Comparison of ENCODE assay signal across 13 cellular contexts in the genomic region with DNA sequence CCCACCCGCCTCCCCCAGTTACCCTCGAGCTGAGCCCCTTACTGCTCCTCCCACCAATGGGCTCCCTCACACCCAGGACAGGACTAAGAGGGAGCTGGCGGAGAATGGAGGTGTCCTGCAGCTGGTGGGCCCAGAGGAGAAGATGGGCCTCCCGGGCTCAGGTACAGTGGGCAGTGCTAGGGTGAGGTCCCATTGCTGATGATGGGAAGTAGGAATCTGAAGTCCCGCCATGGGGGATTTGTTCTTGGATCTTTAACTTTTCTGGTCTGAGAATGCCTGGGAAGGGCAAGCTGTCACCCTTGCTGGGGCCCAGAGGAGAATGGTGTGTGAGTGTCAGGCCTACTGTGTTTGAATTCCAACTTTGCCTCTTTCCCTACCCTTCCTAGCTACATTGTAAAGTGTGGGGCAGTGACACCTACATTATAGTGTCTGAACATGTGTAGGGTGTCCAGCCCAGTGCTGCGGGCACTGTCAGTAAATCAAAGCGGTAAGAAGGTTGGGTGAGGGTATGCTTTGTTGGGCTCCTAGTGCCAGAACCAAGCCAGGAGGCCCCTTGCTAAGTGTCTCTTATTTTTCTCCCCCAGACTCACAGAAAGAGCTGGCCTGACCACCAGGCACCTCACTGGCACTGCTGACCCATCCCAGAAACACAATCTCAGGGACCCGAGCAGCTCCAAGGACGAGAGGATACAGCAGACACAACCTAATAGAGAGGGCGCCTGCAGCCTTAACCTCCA. TPM values are rescaled to one million over a fixed set of nuclear protein-coding genes. Genes with fewer than 3 reads are reported as not detected.
DNase-seq lines count a peak whose midpoint lies in the region; ATAC-seq and TF ChIP-seq lines count a peak whose summit lies in the region.
"Had no signal": no experiment of that assay in that cellular context is flagged by ENCODE, and none has a peak within 500 bp of the region (broad histone marks: within the 10 kb centered on the region; RNA-seq: fewer than 3 reads in every experiment).

No MANE protein-coding gene starts in this region.

- intact Hi-C loops in MCF 10A (cut with micrococcal nuclease): loop anchor here (1.0 to 5.0 kb wide), 4 partner anchors 31 to 371 kb away; a partner anchor contains a TSS
- intact Hi-C loops in mammary epithelial cell (cut with micrococcal nuclease): loop anchor here (1.0 to 5.0 kb wide), 9 partner anchors 30 to 372 kb away; a partner anchor contains a TSS
- intact Hi-C loops in spleen (cut with DNase I; ENCODE audit: low total_unique reads): loop anchor here (5.0 kb wide), 1 partner anchor 60 kb away; no protein-coding TSS in a partner anchor
- intact Hi-C loops in activated CD4-positive, alpha-beta memory T cell treated with anti-CD3 and anti-CD28 coated beads for 36 hours (cut with micrococcal nuclease): loop anchor here (1.0 to 2.0 kb wide), 2 partner anchors 60 to 252 kb away; no protein-coding TSS in a partner anchor

- dilution Hi-C loops in mammary epithelial cell (cut with HindIII; ENCODE audit: low sequenced_read_pairs): no loop called here

- H3K36me3 Mint-ChIP-seq in MCF 10A (ENCODE audit: insufficient read depth, unreplicated experiment) (peaks cover 70% of the 10 kb centered on the region), glutamatergic neuron (ENCODE audit: unreplicated experiment) (no peaks in the 10 kb centered on the region)
- H3K36me3 Mint-ChIP-seq in activated CD4-positive, alpha-beta memory T cell treated with anti-CD3 and anti-CD28 coated beads for 36 hours: peaks cover 20% of the 10 kb centered on the region

- TF ChIP-seq CTCF in MCF 10A (IDR thresholded peaks at IDR 0.05; ENCODE audit: unreplicated experiment) (no peak), mammary epithelial cell (conservative IDR thresholded peaks at IDR 0.05 in 1 of 2, IDR thresholded peaks at IDR 0.05 in 1 of 2; ENCODE audit: extremely low read depth in 1 of 2, insufficient read depth in 1 of 2, low read depth in 1 of 2, low read length in 2 of 2) (no peak), RWPE1 (conservative IDR thresholded peaks at IDR 0.05; ENCODE audit: low read depth) (no peak), glutamatergic neuron (IDR thresholded peaks at IDR 0.05; ENCODE audit: partially characterized antibody, unreplicated experiment) (no peak), spleen (IDR thresholded peaks at IDR 0.05 in 8 of 11, conservative IDR thresholded peaks at IDR 0.05 in 3 of 11) (no peak)

- H3K9me3 ChIP-seq in mammary epithelial cell (replicated peaks; ENCODE audit: insufficient read depth, low read length) (no peaks in the 10 kb centered on the region), spleen (no peaks in the 10 kb centered on the region)
- H3K9me3 ChIP-seq: SJCRH30 had no signal

- 85% methylated on average over 5 of the region's 10 CpGs for WGBS in mammary epithelial cell (ENCODE audit: low coverage, missing lambda C conversion rate)
- WGBS in spleen, 5 donors: 89 to 95% (median 90%) methylated on average over 8 to 10 of the region's 10 CpGs

- DNase-seq in MCF 10A (ENCODE audit: unreplicated experiment) (no peak), mammary epithelial cell (no peak), RWPE1 (ENCODE audit: low spot score) (no peak), glutamatergic neuron (no peak), spleen (peak; percentile 24), midbrain (lab: John Stamatoyannopoulos, UW) (no peak)
- DNase-seq in activated CD4-positive, alpha-beta memory T cell treated with anti-CD3 and anti-CD28 coated beads for 36 hours: no peak

- H3K9me3 Mint-ChIP-seq in MCF 10A (ENCODE audit: unreplicated experiment) (no peaks in the 10 kb centered on the region), glutamatergic neuron (ENCODE audit: unreplicated experiment) (peaks cover 7% of the 10 kb centered on the region)
- no peaks in the 10 kb centered on the region for H3K9me3 Mint-ChIP-seq in activated CD4-positive, alpha-beta memory T cell treated with anti-CD3 and anti-CD28 coated beads for 36 hours
- H3K9me3 Mint-ChIP-seq: activated CD4-positive, alpha-beta T cell treated with anti-CD3 and anti-CD28 coated beads, Interleukin-2, amount 10 ng/mL, durations not matched to agents 24 days and 14 days; stimulated activated naive CD8-positive, alpha-beta T cell treated with anti-CD3 and anti-CD28 coated beads, Interleukin-15, Interleukin-2, amounts not matched to agents 100 ng/mL and 50 ng/mL, for 24 hours had no signal

- H3K9ac ChIP-seq in mammary epithelial cell (ENCODE audit: insufficient read depth, low read length): no peak overlapping the region

- H3K79me2 ChIP-seq in mammary epithelial cell (ENCODE audit: insufficient read depth, low read length): peaks cover 22% of the 10 kb centered on the region

- no peaks in the 10 kb centered on the region for H3K27me3 ChIP-seq in mammary epithelial cell (ENCODE audit: insufficient read depth, low read length)
- H3K27me3 ChIP-seq in spleen (replicated peaks in 1 of 7): no peaks in the 10 kb centered on the region
- H3K27me3 ChIP-seq: SJCRH30 had no signal

- H2AFZ ChIP-seq in mammary epithelial cell (ENCODE audit: low read depth, low read length): no peak overlapping the region

- BruUV-seq in MCF 10A (replicated peaks; lab: Mats Ljungman, UMichigan): no TSS peak
- no TSS peak for BruUV-seq in mammary epithelial cell (replicated peaks; lab: Mats Ljungman, UMichigan)

- H3K36me3 ChIP-seq in mammary epithelial cell (ENCODE audit: insufficient read depth, low read length) (peaks cover 12% of the 10 kb centered on the region), spleen (peaks cover 0 to 42% (median 35%) of the 10 kb centered on the region in 6 donors)

- peaks cover 42% of the 10 kb centered on the region for H3K4me1 ChIP-seq in mammary epithelial cell (ENCODE audit: insufficient read depth, low read length)
- H3K4me1 ChIP-seq in spleen: peaks cover 0 to 18% (median 3%) of the 10 kb centered on the region in 6 donors

- in situ Hi-C loops in mammary epithelial cell (cut with MboI; ENCODE audit: low sequenced_read_pairs in 2 of 2): no loop called here

- no peak for TF ChIP-seq POLR2A in spleen (IDR thresholded peaks at IDR 0.05)

- H3K27ac Mint-ChIP-seq in MCF 10A (ENCODE audit: low read depth, unreplicated experiment) (peak overlapping the region; percentile 64), glutamatergic neuron (ENCODE audit: unreplicated experiment) (no peak overlapping the region)
- H3K27ac Mint-ChIP-seq in activated CD4-positive, alpha-beta memory T cell treated with anti-CD3 and anti-CD28 coated beads for 36 hours: no peak overlapping the region
- H3K27ac Mint-ChIP-seq: stimulated activated naive CD8-positive, alpha-beta T cell treated with anti-CD3 and anti-CD28 coated beads, Interleukin-15, Interleukin-2, amounts not matched to agents 100 ng/mL and 50 ng/mL, for 24 hours had no signal

- no peak overlapping the region for H3K4me3 Mint-ChIP-seq in MCF 10A (ENCODE audit: unreplicated experiment)
- H3K4me3 Mint-ChIP-seq in glutamatergic neuron (ENCODE audit: unreplicated experiment): peak overlapping the region; percentile 37
- H3K4me3 Mint-ChIP-seq in activated CD4-positive, alpha-beta memory T cell treated with anti-CD3 and anti-CD28 coated beads for 36 hours: no peak overlapping the region
- H3K4me3 Mint-ChIP-seq: activated CD4-positive, alpha-beta T cell treated with anti-CD3 and anti-CD28 coated beads, Interleukin-2, amount 10 ng/mL, durations not matched to agents 24 days and 14 days; stimulated activated naive CD8-positive, alpha-beta T cell treated with anti-CD3 and anti-CD28 coated beads, Interleukin-15, Interleukin-2, amounts not matched to agents 100 ng/mL and 50 ng/mL, for 24 hours had no signal

- peaks cover 36% of the 10 kb centered on the region for H3K4me1 Mint-ChIP-seq in MCF 10A (ENCODE audit: insufficient read depth, unreplicated experiment)
- H3K4me1 Mint-ChIP-seq in glutamatergic neuron (ENCODE audit: low read depth, unreplicated experiment): peaks cover 21% of the 10 kb centered on the region
- peaks cover 10% of the 10 kb centered on the region for H3K4me1 Mint-ChIP-seq in activated CD4-positive, alpha-beta memory T cell treated with anti-CD3 and anti-CD28 coated beads for 36 hours (ENCODE audit: low read depth)

- POLR2A ChIA-PET in MCF 10A (lab: Yijun Ruan, JAX) (interaction anchor here (0.7 to 6.9 kb wide), 12 partner anchors 11 to 69 kb away, joined by 3 to 61 read pairs (median 6); a partner anchor contains a TSS), RWPE1 (lab: Yijun Ruan, JAX; ENCODE audit: low non-redundant PET) (interaction anchor here (0.5 to 0.6 kb wide), 3 partner anchors 56 to 308 kb away, joined by 3 to 6 read pairs (median 6); no protein-coding TSS in a partner anchor)
- POLR2A ChIA-PET in activated CD4-positive, alpha-beta memory T cell treated with anti-CD3 and anti-CD28 coated beads for 36 hours (lab: Charles Lee): interaction anchor here (2.6 kb wide), 1 partner anchor 60 kb away, joined by 11 read pairs; no protein-coding TSS in a partner anchor

- no peak overlapping the region for H3K4me3 ChIP-seq in mammary epithelial cell (replicated peaks in 1 of 3; ENCODE audit: insufficient read depth in 1 of 3, low read depth in 2 of 3, low read length in 3 of 3)
- H3K4me3 ChIP-seq in spleen: no peak overlapping the region
- H3K4me3 ChIP-seq: coronary artery, SJCRH30, smooth muscle cell had no signal

- ATAC-seq in GM18498 (IDR thresholded peaks at IDR 0.05; ENCODE audit: unreplicated experiment): no peak

- H4K20me1 ChIP-seq in mammary epithelial cell (ENCODE audit: insufficient read depth, low read length): peaks cover 2% of the 10 kb centered on the region

- no peak overlapping the region for H3K4me2 ChIP-seq in mammary epithelial cell (ENCODE audit: insufficient read depth, low read depth, low read length)
- H3K4me2 ChIP-seq: smooth muscle cell had no signal

- no peaks in the 10 kb centered on the region for H3K27me3 Mint-ChIP-seq in MCF 10A (ENCODE audit: insufficient read depth, unreplicated experiment)
- H3K27me3 Mint-ChIP-seq in glutamatergic neuron (ENCODE audit: unreplicated experiment): peaks cover 6% of the 10 kb centered on the region
- no peaks in the 10 kb centered on the region for H3K27me3 Mint-ChIP-seq in activated CD4-positive, alpha-beta memory T cell treated with anti-CD3 and anti-CD28 coated beads for 36 hours
- H3K27me3 Mint-ChIP-seq: activated CD4-positive, alpha-beta T cell treated with anti-CD3 and anti-CD28 coated beads, Interleukin-2, amount 10 ng/mL, durations not matched to agents 24 days and 14 days; stimulated activated naive CD8-positive, alpha-beta T cell treated with anti-CD3 and anti-CD28 coated beads, Interleukin-15, Interleukin-2, amounts not matched to agents 100 ng/mL and 50 ng/mL, for 24 hours had no signal

- CTCF ChIA-PET in MCF 10A (lab: Yijun Ruan, JAX) (interaction anchor here (0.5 to 18.4 kb wide), 18 partner anchors 9 to 542 kb away, joined by 3 to 418 read pairs (median 5); no protein-coding TSS in a partner anchor), mammary epithelial cell (lab: Charles Lee; ENCODE audit: low non-redundant PET) (interaction anchor here (0.6 to 1.7 kb wide), 2 partner anchors 40 to 60 kb away, joined by 5 to 18 read pairs; no protein-coding TSS in a partner anchor), RWPE1 (lab: Yijun Ruan, JAX) (interaction anchor here (0.6 to 8.4 kb wide), 14 partner anchors 10 to 372 kb away, joined by 3 to 132 read pairs (median 4); a partner anchor contains a TSS)
- CTCF ChIA-PET in activated CD4-positive, alpha-beta memory T cell treated with anti-CD3 and anti-CD28 coated beads for 36 hours (lab: Charles Lee): interaction anchor here (0.6 to 11.1 kb wide), 30 partner anchors 8 to 355 kb away, joined by 3 to 221 read pairs (median 4); no protein-coding TSS in a partner anchor

- no peak overlapping the region for H3K27ac ChIP-seq in mammary epithelial cell (ENCODE audit: insufficient read depth, low read depth, low read length)
- peak overlapping the region; percentile 100 for H3K27ac ChIP-seq in RWPE1
- H3K27ac ChIP-seq in spleen: no peak overlapping the region
- H3K27ac ChIP-seq: coronary artery, SJCRH30 had no signal

RNA-seq across cellular contexts. Expression of a gene that starts 44.7 kb away (rescaled TPM):
- total RNA-seq in MCF 10A (2022) (347 and 372 TPM in 2 replicates), mammary epithelial cell (100 to 1,000 TPM; 165 to 219 TPM), glutamatergic neuron (ENCODE audit: unreplicated experiment) (197 TPM), spleen (100 to 1,000 TPM in 1 of 7 donors, 10 to 100 TPM in 6; 46.5 to 112 (median 60.2) TPM)
- polyA plus RNA-seq in mammary epithelial cell (92.6 TPM), spleen (10 to 100 TPM; 25.7 to 28.7 (median 27.8) TPM)
- 346 TPM for polyA minus RNA-seq in mammary epithelial cell
- total RNA-seq in activated CD4-positive, alpha-beta memory T cell treated with anti-CD3 and anti-CD28 coated beads for 36 hours: 100 to 1,000 TPM; 208 to 213 TPM

RNA-seq across cellular contexts. Expression of a gene that starts 45.0 kb away (rescaled TPM):
- total RNA-seq in MCF 10A (2022) (24.4 and 34.1 TPM in 2 replicates), mammary epithelial cell (10 to 100 TPM; 31.2 to 41.7 TPM), glutamatergic neuron (ENCODE audit: unreplicated experiment) (40.1 TPM), spleen (10 to 100 TPM; 44.1 to 76.3 (median 56.8) TPM)
- polyA plus RNA-seq in mammary epithelial cell (12.4 TPM), spleen (10 to 100 TPM; 15.5 to 25.8 (median 17.4) TPM)
- 42.7 TPM for polyA minus RNA-seq in mammary epithelial cell
- total RNA-seq in activated CD4-positive, alpha-beta memory T cell treated with anti-CD3 and anti-CD28 coated beads for 36 hours: 10 to 100 TPM; 30.4 to 32.7 TPM
